8 cellular contexts compared by ENCODE assay signal in genomic region chr6:152983637-152984386, GRCh38. TPM values are rescaled to one million over a fixed set of nuclear protein-coding genes. Genes with fewer than 3 reads are reported as not detected.
DNase-seq lines count a peak whose midpoint lies in the region; ATAC-seq, FAIRE-seq and TF ChIP-seq lines count a peak whose summit lies in the region.

No MANE protein-coding gene starts in this region.

- peak overlapping the region; percentile 100 for H3K27ac Mint-ChIP-seq in WTC11

- H3K4me3 Mint-ChIP-seq in WTC11: peak overlapping the region; percentile 96

- POLR2A ChIA-PET in WTC11 (lab: Charles Lee): interaction anchor here (1.6 kb wide), 1 partner anchor 18 kb away, joined by 16 read pairs; the partner anchor contains the start of gene MTRF1L

- no peaks in the 10 kb centered on the region for H3K27me3 Mint-ChIP-seq in WTC11 (ENCODE audit: low read depth)

- ATAC-seq in HG02763 (IDR thresholded peaks at IDR 0.05; ENCODE audit: unreplicated experiment) (peak; percentile 0), WTC11 (no peak; the same call in 1 of the 2 replicates), GM19467 (IDR thresholded peaks at IDR 0.05; ENCODE audit: unreplicated experiment) (no peak)

- in situ Hi-C loops in GM13977 (cut with MboI; ENCODE audit: low pct_unique_long_range_greater_than_20kb, low sequenced_read_pairs, unreplicated experiment): no loop called here

- no peaks in the 10 kb centered on the region for H3K36me3 ChIP-seq in bronchial epithelial cell (ENCODE audit: control insufficient read depth, insufficient read depth, low read length)

- H3K27me3 ChIP-seq in bronchial epithelial cell (ENCODE audit: control insufficient read depth, insufficient read depth, low read length): no peaks in the 10 kb centered on the region

- TF ChIP-seq CTCF in GM13977 (IDR thresholded peaks at IDR 0.05; ENCODE audit: extremely low read depth, insufficient read depth, missing control alignments): no peak
- no peak for TF ChIP-seq CTCF in WTC11 (IDR thresholded peaks at IDR 0.05)
- no peak for TF ChIP-seq CTCF in bronchial epithelial cell (IDR thresholded peaks at IDR 0.05; ENCODE audit: insufficient read depth, low read length, severe bottlenecking)

- CTCF ChIA-PET in WTC11 (lab: Charles Lee): interaction anchor here (0.9 to 1.5 kb wide), 2 partner anchors 29 to 124 kb away, joined by 4 to 5 read pairs; no protein-coding TSS in a partner anchor

- peak; percentile 92 for DNase-seq in GM13977 (ENCODE audit: low spot score)
- DNase-seq in NCI-H146 treated with DMSO at 0.1 percent for 48 hours (lab: John Stamatoyannopoulos, UW; ENCODE audit: unreplicated experiment): peak; percentile 98
- no peak for DNase-seq in WTC11 (ENCODE audit: low spot score)
- DNase-seq in bronchial epithelial cell (ENCODE audit: low read depth): peak; percentile 78
- peak; percentile 98 for DNase-seq in inferior parietal cortex (ENCODE audit: extremely low spot score)
- DNase-seq in smooth muscle cell of the brain vasculature (ENCODE audit: low read depth, low spot score): peak; percentile 87

- H3K4me3 ChIP-seq in bronchial epithelial cell (ENCODE audit: low read depth, low read length): peak overlapping the region; percentile 82

- no peak for FAIRE-seq in bronchial epithelial cell (lab: Jason Lieb, UNC)

- H3K9me3 Mint-ChIP-seq in WTC11: no peaks in the 10 kb centered on the region

- H3K4me1 Mint-ChIP-seq in WTC11: peaks cover 33% of the 10 kb centered on the region

- peaks cover 20% of the 10 kb centered on the region for H3K36me3 Mint-ChIP-seq in WTC11

TF ChIP-seq in WTC11, 78 proteins besides CTCF, POLR2A, EP300 and RAD21 (continues in another document):
- TF ChIP-seq E2F5 (CRISPR knock-in tag; IDR thresholded peaks at IDR 0.05): no peak
- no peak for TF ChIP-seq AFF4 (CRISPR knock-in tag; IDR thresholded peaks at IDR 0.05; ENCODE audit: borderline replicate concordance)
- TF ChIP-seq, protein P1, sequence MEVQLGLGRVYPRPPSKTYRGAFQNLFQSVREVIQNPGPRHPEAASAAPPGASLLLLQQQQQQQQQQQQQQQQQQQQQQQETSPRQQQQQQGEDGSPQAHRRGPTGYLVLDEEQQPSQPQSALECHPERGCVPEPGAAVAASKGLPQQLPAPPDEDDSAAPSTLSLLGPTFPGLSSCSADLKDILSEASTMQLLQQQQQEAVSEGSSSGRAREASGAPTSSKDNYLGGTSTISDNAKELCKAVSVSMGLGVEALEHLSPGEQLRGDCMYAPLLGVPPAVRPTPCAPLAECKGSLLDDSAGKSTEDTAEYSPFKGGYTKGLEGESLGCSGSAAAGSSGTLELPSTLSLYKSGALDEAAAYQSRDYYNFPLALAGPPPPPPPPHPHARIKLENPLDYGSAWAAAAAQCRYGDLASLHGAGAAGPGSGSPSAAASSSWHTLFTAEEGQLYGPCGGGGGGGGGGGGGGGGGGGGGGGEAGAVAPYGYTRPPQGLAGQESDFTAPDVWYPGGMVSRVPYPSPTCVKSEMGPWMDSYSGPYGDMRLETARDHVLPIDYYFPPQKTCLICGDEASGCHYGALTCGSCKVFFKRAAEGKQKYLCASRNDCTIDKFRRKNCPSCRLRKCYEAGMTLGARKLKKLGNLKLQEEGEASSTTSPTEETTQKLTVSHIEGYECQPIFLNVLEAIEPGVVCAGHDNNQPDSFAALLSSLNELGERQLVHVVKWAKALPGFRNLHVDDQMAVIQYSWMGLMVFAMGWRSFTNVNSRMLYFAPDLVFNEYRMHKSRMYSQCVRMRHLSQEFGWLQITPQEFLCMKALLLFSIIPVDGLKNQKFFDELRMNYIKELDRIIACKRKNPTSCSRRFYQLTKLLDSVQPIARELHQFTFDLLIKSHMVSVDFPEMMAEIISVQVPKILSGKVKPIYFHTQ (CRISPR knock-in tag; IDR thresholded peaks at IDR 0.05): no peak
- no peak for TF ChIP-seq ZNF219 (CRISPR knock-in tag; IDR thresholded peaks at IDR 0.05; ENCODE audit: borderline replicate concordance)
- no peak for TF ChIP-seq NR2C2 (CRISPR knock-in tag; IDR thresholded peaks at IDR 0.05)
- TF ChIP-seq, protein P2, sequence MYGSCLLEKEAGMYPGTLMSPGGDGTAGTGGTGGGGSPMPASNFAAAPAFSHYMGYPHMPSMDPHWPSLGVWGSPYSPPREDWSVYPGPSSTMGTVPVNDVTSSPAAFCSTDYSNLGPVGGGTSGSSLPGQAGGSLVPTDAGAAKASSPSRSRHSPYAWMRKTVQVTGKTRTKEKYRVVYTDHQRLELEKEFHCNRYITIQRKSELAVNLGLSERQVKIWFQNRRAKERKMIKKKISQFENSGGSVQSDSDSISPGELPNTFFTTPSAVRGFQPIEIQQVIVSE (CRISPR knock-in tag; IDR thresholded peaks at IDR 0.05; ENCODE audit: borderline replicate concordance): no peak
- TF ChIP-seq PRRX2 (CRISPR knock-in tag; IDR thresholded peaks at IDR 0.05): no peak
- TF ChIP-seq ATF1 (CRISPR knock-in tag; IDR thresholded peaks at IDR 0.05): no peak
- 0 out of 2 replicates have a peak, but pooled peaks have one; percentile 17 for TF ChIP-seq NFE2L1 (CRISPR knock-in tag; IDR thresholded peaks at IDR 0.05)
- TF ChIP-seq, protein P3, sequence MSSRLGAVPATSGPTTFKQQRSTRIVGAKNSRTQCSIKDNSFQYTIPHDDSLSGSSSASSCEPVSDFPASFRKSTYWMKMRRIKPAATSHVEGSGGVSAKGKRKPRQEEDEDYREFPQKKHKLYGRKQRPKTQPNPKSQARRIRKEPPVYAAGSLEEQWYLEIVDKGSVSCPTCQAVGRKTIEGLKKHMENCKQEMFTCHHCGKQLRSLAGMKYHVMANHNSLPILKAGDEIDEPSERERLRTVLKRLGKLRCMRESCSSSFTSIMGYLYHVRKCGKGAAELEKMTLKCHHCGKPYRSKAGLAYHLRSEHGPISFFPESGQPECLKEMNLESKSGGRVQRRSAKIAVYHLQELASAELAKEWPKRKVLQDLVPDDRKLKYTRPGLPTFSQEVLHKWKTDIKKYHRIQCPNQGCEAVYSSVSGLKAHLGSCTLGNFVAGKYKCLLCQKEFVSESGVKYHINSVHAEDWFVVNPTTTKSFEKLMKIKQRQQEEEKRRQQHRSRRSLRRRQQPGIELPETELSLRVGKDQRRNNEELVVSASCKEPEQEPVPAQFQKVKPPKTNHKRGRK (CRISPR knock-in tag; IDR thresholded peaks at IDR 0.05; ENCODE audit: borderline replicate concordance): 0 out of 2 replicates have a peak, but pooled peaks have one; percentile 23
- TF ChIP-seq SOX15 (CRISPR knock-in tag; IDR thresholded peaks at IDR 0.05): no peak
- no peak for TF ChIP-seq CREB1 (CRISPR knock-in tag; IDR thresholded peaks at IDR 0.05)
- 0 out of 2 replicates have a peak, but pooled peaks have one; percentile 23 for TF ChIP-seq SMAD3 (CRISPR knock-in tag; IDR thresholded peaks at IDR 0.05; ENCODE audit: borderline replicate concordance)

RNA-seq across cellular contexts. Expression of gene FBXO5, which starts 1.0 kb away (rescaled TPM):
- total RNA-seq in WTC11 (2021) (40.5 to 47.4 TPM (median 42.3 TPM) in 3 replicates), bronchial epithelial cell (1.4 and 1.8 TPM in 2 replicates)

RNA-seq across cellular contexts. Expression of gene MTRF1L, which starts 18.7 kb away (rescaled TPM):
- total RNA-seq in WTC11 (2021): 15.3 to 16.6 TPM (median 15.8 TPM) in 3 replicates
- total RNA-seq in bronchial epithelial cell: 9.7 and 11.3 TPM in 2 replicates

Comparison
In these comparisons a context has a peak if more than half of its experiments do, and no peak if none do; other contexts are left out.
1. RNA of gene FBXO5, which starts 1.0 kb away (total RNA-seq): 40.5 to 47.4 TPM in WTC11; 1.4 to 1.8 TPM in bronchial epithelial cell; every median in the first group is over 10 times any median in the second.